ENCODE assay signal across 9 cellular contexts in the genomic region with DNA sequence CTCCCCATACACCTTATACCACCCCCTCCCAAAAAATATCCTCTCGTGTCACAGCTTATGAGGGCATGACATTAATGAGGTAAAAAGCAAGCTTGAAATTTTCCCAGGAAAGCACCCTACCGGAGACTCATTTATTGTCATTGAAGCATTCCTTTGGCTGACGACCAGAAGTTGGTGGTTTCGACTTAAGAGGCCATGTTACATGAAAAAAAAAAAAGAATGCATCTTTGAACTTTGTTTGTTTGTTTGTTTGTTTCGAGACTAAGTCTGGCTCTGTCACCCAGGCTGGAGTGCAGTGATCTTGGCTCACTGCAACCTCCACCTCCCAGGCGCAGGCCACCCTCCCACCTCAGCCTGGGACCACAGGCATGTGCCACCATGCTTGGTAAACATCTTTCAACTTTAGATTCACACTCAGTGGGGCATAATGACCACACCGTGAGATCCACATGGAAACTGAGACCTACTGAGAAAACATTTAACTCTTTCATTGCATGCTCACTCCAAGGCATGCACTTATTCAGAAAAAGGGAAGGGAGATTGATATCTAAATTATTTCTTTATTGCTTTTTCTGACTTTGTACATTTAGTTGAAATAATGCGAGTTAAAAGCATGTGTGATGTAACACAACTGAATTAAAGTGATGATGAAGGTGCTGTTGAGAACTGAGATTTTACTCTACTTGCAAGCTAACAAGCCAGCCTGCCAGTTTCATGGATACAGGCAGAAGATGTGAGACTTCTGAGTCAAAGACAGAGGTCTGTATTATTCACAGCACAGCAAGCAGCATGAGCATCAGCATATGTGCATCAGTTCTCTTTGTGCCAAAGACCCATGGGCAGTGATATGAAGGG. TPM values are rescaled to one million over a fixed set of nuclear protein-coding genes. Genes with fewer than 3 reads are reported as not detected.
DNase-seq lines count a peak whose midpoint lies in the region; ATAC-seq and TF ChIP-seq lines count a peak whose summit lies in the region.
"Had no signal": no experiment of that assay in that cellular context is flagged by ENCODE, and none has a peak within 500 bp of the region (broad histone marks: within the 10 kb centered on the region; RNA-seq: fewer than 3 reads in every experiment).

No MANE protein-coding gene starts in this region.

- H3K36me3 ChIP-seq in CD4-positive, alpha-beta memory T cell (ENCODE audit: insufficient read depth, low read length), result no peaks in the 10 kb centered on the region
- H3K36me3 ChIP-seq in HAP-1 (replicated peaks), result no peaks in the 10 kb centered on the region

- H3K9me3 Mint-ChIP-seq in CD4-positive, alpha-beta T cell, result no peaks in the 10 kb centered on the region
- peaks cover 0 to 3% (median 0%) of the 10 kb centered on the region in 8 donors for H3K9me3 Mint-ChIP-seq in CD4-positive, alpha-beta memory T cell
- no peaks in the 10 kb centered on the region for H3K9me3 Mint-ChIP-seq in naive thymus-derived CD8-positive, alpha-beta T cell

- no peaks in the 10 kb centered on the region for H3K27me3 ChIP-seq in CD4-positive, alpha-beta T cell (ENCODE audit: control insufficient read depth, insufficient read depth, low read length)
- H3K27me3 ChIP-seq in CD4-positive, alpha-beta memory T cell (ENCODE audit: insufficient read depth, low read length), result no peaks in the 10 kb centered on the region
- H3K27me3 ChIP-seq in HAP-1 (ENCODE audit: low read depth), result no peaks in the 10 kb centered on the region

- H3K4me1 ChIP-seq in CD4-positive, alpha-beta memory T cell (ENCODE audit: insufficient read depth, low read length), result peaks cover 13% of the 10 kb centered on the region
- peaks cover 4% of the 10 kb centered on the region for H3K4me1 ChIP-seq in HAP-1

- H3K27ac Mint-ChIP-seq in CD4-positive, alpha-beta T cell, result peak overlapping the region; percentile 47
- peak overlapping the region in 1 of 7 donors; percentile 32 for H3K27ac Mint-ChIP-seq in CD4-positive, alpha-beta memory T cell
- H3K27ac Mint-ChIP-seq in naive thymus-derived CD8-positive, alpha-beta T cell, result peak overlapping the region in 2 of 10 donors; percentile 60 to 83

- H3K4me3 Mint-ChIP-seq in CD4-positive, alpha-beta T cell, result no peak overlapping the region
- H3K4me3 Mint-ChIP-seq in CD4-positive, alpha-beta memory T cell, result no peak overlapping the region
- H3K4me3 Mint-ChIP-seq in naive thymus-derived CD8-positive, alpha-beta T cell, result peak overlapping the region in 1 of 10 donors; percentile 43

- DNase-seq in CD4-positive, alpha-beta T cell, result no peak
- DNase-seq in amniotic epithelial cell (ENCODE audit: low read depth) (peak; percentile 53), NCI-H2081 treated with DMSO at 0.1 percent for 48 hours (lab: John Stamatoyannopoulos, UW) (no peak), HAP-1 (ENCODE audit: low spot score in 2 of 2) (no peak)
- no peak for DNase-seq in CD4-positive, alpha-beta memory T cell
- no peak for DNase-seq in naive thymus-derived CD8-positive, alpha-beta T cell
- DNase-seq: activated gamma-delta T cell treated with Interleukin-2 at 50 U/mL for 16 hours had no signal

- CTCF ChIA-PET in CD4-positive, alpha-beta T cell (lab: Charles Lee), result no interaction called here
- CTCF ChIA-PET in CD4-positive, alpha-beta memory T cell (lab: Charles Lee; ENCODE audit: partially characterized antibody), result no interaction called here

- intact Hi-C loops in CD4-positive, alpha-beta T cell (cut with DNase I, micrococcal nuclease), result loop anchor here in 1 of 2 experiments (5.0 kb wide), 1 partner anchor 891 kb away; no protein-coding TSS in a partner anchor
- intact Hi-C loops in CD4-positive, alpha-beta memory T cell (cut with micrococcal nuclease), result loop anchor here (10.0 kb wide), 2 partner anchors 312 to 452 kb away; no protein-coding TSS in a partner anchor

- TF ChIP-seq CTCF in CD4-positive, alpha-beta T cell (IDR thresholded peaks at IDR 0.05), result no peak

- H3K27ac ChIP-seq in CD4-positive, alpha-beta T cell (ENCODE audit: low read depth, low read length), result no peak overlapping the region
- H3K27ac ChIP-seq in CD4-positive, alpha-beta memory T cell (ENCODE audit: low read depth, low read length), result no peak overlapping the region

- H3K4me3 ChIP-seq in CD4-positive, alpha-beta memory T cell (ENCODE audit: low read length in 2 of 2), result no peak overlapping the region
- no peak overlapping the region for H3K4me3 ChIP-seq in HAP-1

- POLR2A ChIA-PET in CD4-positive, alpha-beta T cell (lab: Charles Lee), result no interaction called here
- POLR2A ChIA-PET in CD4-positive, alpha-beta memory T cell (lab: Charles Lee; ENCODE audit: partially characterized antibody), result no interaction called here
- POLR2A ChIA-PET in naive thymus-derived CD8-positive, alpha-beta T cell (lab: Charles Lee), result interaction anchor here (0.7 kb wide), 2 partner anchors 30 to 52 kb away, joined by 3 read pairs; no protein-coding TSS in a partner anchor

- H3K4me1 Mint-ChIP-seq in CD4-positive, alpha-beta T cell (ENCODE audit: low read depth), result peaks cover 29% of the 10 kb centered on the region
- H3K4me1 Mint-ChIP-seq in CD4-positive, alpha-beta memory T cell, result peaks cover 14 to 23% (median 20%) of the 10 kb centered on the region in 4 donors
- H3K4me1 Mint-ChIP-seq in naive thymus-derived CD8-positive, alpha-beta T cell, result peaks cover 7 to 43% (median 25%) of the 10 kb centered on the region in 4 donors

- H3K27me3 Mint-ChIP-seq in CD4-positive, alpha-beta T cell, result no peaks in the 10 kb centered on the region
- H3K27me3 Mint-ChIP-seq in CD4-positive, alpha-beta memory T cell, result no peaks in the 10 kb centered on the region
- H3K27me3 Mint-ChIP-seq in naive thymus-derived CD8-positive, alpha-beta T cell, result no peaks in the 10 kb centered on the region

- H3K9me3 ChIP-seq in CD4-positive, alpha-beta T cell (ENCODE audit: control insufficient read depth, low read length), result no peaks in the 10 kb centered on the region
- no peaks in the 10 kb centered on the region for H3K9me3 ChIP-seq in CD4-positive, alpha-beta memory T cell (ENCODE audit: control insufficient read depth in 1 of 2, low read length in 2 of 2)
- no peaks in the 10 kb centered on the region; the same call in 1 of the 2 replicates for H3K9me3 ChIP-seq in HAP-1

- ATAC-seq in CD4-positive, alpha-beta T cell (ENCODE audit: poor library complexity), result no peak
- peak; percentile 30 for ATAC-seq in GM19035 (IDR thresholded peaks at IDR 0.05; ENCODE audit: unreplicated experiment)
- ATAC-seq in HG03045 (IDR thresholded peaks at IDR 0.05; ENCODE audit: unreplicated experiment), result peak; percentile 17
- ATAC-seq in naive thymus-derived CD8-positive, alpha-beta T cell, result no peak

- in situ Hi-C loops in HAP-1 (cut with MboI; ENCODE audit: low sequenced_read_pairs), result no loop called here

- H3K36me3 Mint-ChIP-seq in CD4-positive, alpha-beta T cell (ENCODE audit: low read depth), result peaks cover 5% of the 10 kb centered on the region
- H3K36me3 Mint-ChIP-seq in CD4-positive, alpha-beta memory T cell, result peaks cover 0 to 3% of the 10 kb centered on the region in 2 donors
- no peaks in the 10 kb centered on the region for H3K36me3 Mint-ChIP-seq in naive thymus-derived CD8-positive, alpha-beta T cell

RNA-seq across cellular contexts. Expression of a gene that starts 5.1 kb away (rescaled TPM):
- 10 to 100 TPM; 57.4 to 58.2 TPM for total RNA-seq in CD4-positive, alpha-beta T cell
- total RNA-seq in CD4-positive, alpha-beta memory T cell, result 10 to 100 TPM; 65.5 to 68.1 TPM
- 10 to 100 TPM; 34.8 to 54.0 TPM for polyA plus RNA-seq in CD4-positive, alpha-beta memory T cell
- total RNA-seq in naive thymus-derived CD8-positive, alpha-beta T cell, result 10 to 100 TPM; 49.6 to 62.3 TPM
- polyA plus RNA-seq in naive thymus-derived CD8-positive, alpha-beta T cell, result 10 to 100 TPM; 34.6 to 37.2 (median 36.8) TPM

Comparison
In these comparisons a context has a peak if more than half of its experiments do, and no peak if none do; other contexts are left out.
1. ATAC-seq: peak in GM19035 (single experiment) and HG03045 (single experiment); none in CD4-positive, alpha-beta T cell (single experiment) and naive thymus-derived CD8-positive, alpha-beta T cell (0 of 2).